Comparison of ENCODE assay signal across 8 cellular contexts in genomic region chr16:50282010-50282538, GRCh38. TPM values are rescaled to one million over a fixed set of nuclear protein-coding genes. Genes with fewer than 3 reads are reported as not detected.
DNase-seq lines count a peak whose midpoint lies in the region; ATAC-seq lines count a peak whose summit lies in the region.

No MANE protein-coding gene starts in this region.

- no peaks in the 10 kb centered on the region for H3K27me3 Mint-ChIP-seq in naive thymus-derived CD8-positive, alpha-beta T cell

- peak; percentile 91 for ATAC-seq in GM19043 (IDR thresholded peaks at IDR 0.05; ENCODE audit: low read depth, unreplicated experiment)
- peak; percentile 81 for ATAC-seq in HG03097 (IDR thresholded peaks at IDR 0.05; ENCODE audit: low FRiP score, unreplicated experiment)
- ATAC-seq in naive thymus-derived CD8-positive, alpha-beta T cell: peak; percentile 58 to 76

- DNase-seq in T-helper 9 cell: peak; percentile 51
- peak; percentile 65 for DNase-seq in central memory CD4-positive, alpha-beta T cell
- DNase-seq in naive thymus-derived CD8-positive, alpha-beta T cell: peak in 9 of 10 donors; percentile 33 to 73 (median 52)
- no peak for DNase-seq in HuH-7.5 (ENCODE audit: low spot score)
- DNase-seq in kidney tubule cell (ENCODE audit: low spot score): no peak
- no peak for DNase-seq in cerebellum (ENCODE audit: low spot score)

- peaks cover 55 to 99% (median 94%) of the 10 kb centered on the region in 4 donors for H3K4me1 Mint-ChIP-seq in naive thymus-derived CD8-positive, alpha-beta T cell

- POLR2A ChIA-PET in naive thymus-derived CD8-positive, alpha-beta T cell (lab: Charles Lee): interaction anchor here (0.7 to 14.9 kb wide), 5 partner anchors 9 to 130 kb away, joined by 3 to 238 read pairs (median 4); partner anchors contain the start of gene ADCY7

- peaks cover 0 to 19% (median 11%) of the 10 kb centered on the region in 3 donors for H3K36me3 Mint-ChIP-seq in naive thymus-derived CD8-positive, alpha-beta T cell

- peak overlapping the region; percentile 62 to 88 (median 78) for H3K4me3 Mint-ChIP-seq in naive thymus-derived CD8-positive, alpha-beta T cell

- H3K9me3 Mint-ChIP-seq in naive thymus-derived CD8-positive, alpha-beta T cell: no peaks in the 10 kb centered on the region

- H3K27ac Mint-ChIP-seq in naive thymus-derived CD8-positive, alpha-beta T cell: peak overlapping the region; percentile 66 to 97 (median 90)

RNA-seq across cellular contexts. Expression of gene ADCY7, which starts 15.7 kb away (rescaled TPM):
- total RNA-seq in naive thymus-derived CD8-positive, alpha-beta T cell: 100 to 1,000 TPM; 133 to 135 TPM
- 10 to 100 TPM; 60.1 to 72.8 (median 64.6) TPM for polyA plus RNA-seq in naive thymus-derived CD8-positive, alpha-beta T cell
- total RNA-seq in cerebellum: 6.4 TPM

Comparison
In these comparisons a context has a peak if more than half of its experiments do, and no peak if none do; other contexts are left out.
1. DNase-seq: peak in T-helper 9 cell (single experiment), central memory CD4-positive, alpha-beta T cell (single experiment) and naive thymus-derived CD8-positive, alpha-beta T cell (9 of 10); none in HuH-7.5 (single experiment), kidney tubule cell (single experiment) and cerebellum (single experiment).
2. RNA of gene ADCY7, which starts 15.7 kb away (total RNA-seq): 133 to 135 TPM in naive thymus-derived CD8-positive, alpha-beta T cell; 6.4 TPM in cerebellum (single experiment); every median in the first group is over 10 times any median in the second.
3. Peak in every context shown above with its lines, with median percentiles within 50 percentile points of each other: ATAC-seq.